1 cellular context compared by ENCODE assay signal in genomic region chr14:36091096-36091495, GRCh38.
TF ChIP-seq lines count a peak whose summit lies in the region.

No MANE protein-coding gene starts in this region.

TF ChIP-seq in HepG2, 621 proteins besides CTCF, POLR2A, EP300 and RAD21 (continued from another document and continues in another):
- TF ChIP-seq E2F1 (CRISPR knock-in tag; IDR thresholded peaks at IDR 0.05) = no peak
- 0 out of 2 replicates have a peak, but pooled peaks have one; percentile 28 for TF ChIP-seq RFX5 (IDR thresholded peaks at IDR 0.05; ENCODE audit: low read depth, low read length)
- TF ChIP-seq NR2F1 (CRISPR knock-in tag; IDR thresholded peaks at IDR 0.05) = no peak
- TF ChIP-seq ARNTL (CRISPR knock-in tag; IDR thresholded peaks at IDR 0.05) = 0 out of 2 replicates have a peak, but pooled peaks have one; percentile 47
- TF ChIP-seq SMAD9 (CRISPR knock-in tag; IDR thresholded peaks at IDR 0.05) = 0 out of 2 replicates have a peak, but pooled peaks have one; percentile 64
- no peak for TF ChIP-seq ZNF317 (CRISPR knock-in tag; IDR thresholded peaks at IDR 0.05)
- no peak; the same call in 1 of the 2 replicates for TF ChIP-seq ZNF747 (CRISPR knock-in tag; IDR thresholded peaks at IDR 0.05; ENCODE audit: borderline replicate concordance)
- TF ChIP-seq ZHX2 (IDR thresholded peaks at IDR 0.05; ENCODE audit: low read depth) = peak; percentile 78
- TF ChIP-seq ZHX2 (CRISPR knock-in tag; IDR thresholded peaks at IDR 0.05; ENCODE audit: borderline replicate concordance) = no peak
- TF ChIP-seq KAT7 (CRISPR knock-in tag; IDR thresholded peaks at IDR 0.05; ENCODE audit: borderline replicate concordance) = no peak
- no peak for TF ChIP-seq ZNF83 (CRISPR knock-in tag; IDR thresholded peaks at IDR 0.05; ENCODE audit: borderline replicate concordance)
- TF ChIP-seq SATB2 (CRISPR knock-in tag; IDR thresholded peaks at IDR 0.05) = no peak
- no peak for TF ChIP-seq E2F2 (CRISPR knock-in tag; IDR thresholded peaks at IDR 0.05; ENCODE audit: borderline replicate concordance)
- no peak for TF ChIP-seq NFE2L1 (CRISPR knock-in tag; IDR thresholded peaks at IDR 0.05; ENCODE audit: borderline replicate concordance)
- TF ChIP-seq ZNF24 (IDR thresholded peaks at IDR 0.05) = no peak
- TF ChIP-seq GATAD2A (CRISPR knock-in tag; IDR thresholded peaks at IDR 0.05) = peak; percentile 90
- no peak for TF ChIP-seq ZNF235 (CRISPR knock-in tag; IDR thresholded peaks at IDR 0.05; ENCODE audit: borderline replicate concordance)
- TF ChIP-seq MIER3 (CRISPR knock-in tag; IDR thresholded peaks at IDR 0.05; ENCODE audit: borderline replicate concordance) = peak; percentile 69
- no peak for TF ChIP-seq SMARCE1 (IDR thresholded peaks at IDR 0.05; ENCODE audit: borderline replicate concordance)
- TF ChIP-seq YEATS2 (CRISPR knock-in tag; IDR thresholded peaks at IDR 0.05; ENCODE audit: borderline replicate concordance) = peak; percentile 84; the same call in 1 of the 2 replicates
- TF ChIP-seq ZNF800 (CRISPR knock-in tag; IDR thresholded peaks at IDR 0.05) = no peak
- TF ChIP-seq CSRNP2 (CRISPR knock-in tag; conservative IDR thresholded peaks at IDR 0.05; ENCODE audit: low read depth) = no peak
- no peak for TF ChIP-seq NR1H2 (CRISPR knock-in tag; IDR thresholded peaks at IDR 0.05; ENCODE audit: borderline replicate concordance, low read depth)
- no peak for TF ChIP-seq ATAD3A (CRISPR knock-in tag; IDR thresholded peaks at IDR 0.05)
- TF ChIP-seq PAWR (CRISPR knock-in tag; IDR thresholded peaks at IDR 0.05; ENCODE audit: borderline replicate concordance) = no peak
- peak; percentile 87 for TF ChIP-seq FOXK1 (CRISPR knock-in tag; IDR thresholded peaks at IDR 0.05; ENCODE audit: borderline replicate concordance, low read depth)
- no peak for TF ChIP-seq ETV6 (CRISPR knock-in tag; conservative IDR thresholded peaks at IDR 0.05)
- TF ChIP-seq RORA (CRISPR knock-in tag; IDR thresholded peaks at IDR 0.05) = no peak
- TF ChIP-seq TAF1 (CRISPR knock-in tag; IDR thresholded peaks at IDR 0.05) = 0 out of 2 replicates have a peak, but pooled peaks have one; percentile 19
- peak; percentile 86 for TF ChIP-seq ATF7 (IDR thresholded peaks at IDR 0.05)
- TF ChIP-seq ATF7 (CRISPR knock-in tag; IDR thresholded peaks at IDR 0.05) = 0 out of 2 replicates have a peak, but pooled peaks have one; percentile 62
- TF ChIP-seq POGZ (CRISPR knock-in tag; IDR thresholded peaks at IDR 0.05) = peak; percentile 87
- TF ChIP-seq ZC3H4 (CRISPR knock-in tag; IDR thresholded peaks at IDR 0.05; ENCODE audit: borderline replicate concordance) = no peak
- peak; percentile 67 for TF ChIP-seq IRF2 (CRISPR knock-in tag; IDR thresholded peaks at IDR 0.05)
- no peak for TF ChIP-seq HNF4A (CRISPR knock-in tag; IDR thresholded peaks at IDR 0.05)
- no peak for TF ChIP-seq HNRNPH1 (optimal IDR thresholded peaks at IDR 0.05; ENCODE audit: low read depth, low read length)
- TF ChIP-seq ZNF639 (CRISPR knock-in tag; conservative IDR thresholded peaks at IDR 0.05) = 0 out of 2 replicates have a peak, but pooled peaks have one; percentile 44
- no peak for TF ChIP-seq TFDP2 (CRISPR knock-in tag; IDR thresholded peaks at IDR 0.05)
- no peak for TF ChIP-seq ZNF451 (CRISPR knock-in tag; IDR thresholded peaks at IDR 0.05)
- no peak for TF ChIP-seq ARHGAP35 (CRISPR knock-in tag; IDR thresholded peaks at IDR 0.05; ENCODE audit: borderline replicate concordance)
- TF ChIP-seq ZNF343 (CRISPR knock-in tag; IDR thresholded peaks at IDR 0.05) = 0 out of 2 replicates have a peak, but pooled peaks have one; percentile 38
- no peak for TF ChIP-seq ZBTB39 (CRISPR knock-in tag; IDR thresholded peaks at IDR 0.05)
- TF ChIP-seq CEBPZ (IDR thresholded peaks at IDR 0.05; ENCODE audit: low read length) = no peak
- peak; percentile 95 for TF ChIP-seq ZNF331 (CRISPR knock-in tag; IDR thresholded peaks at IDR 0.05)
- no peak for TF ChIP-seq ZFAT (CRISPR knock-in tag; conservative IDR thresholded peaks at IDR 0.05)
